In genomic region chr19:1503089-1503924, GRCh38 we compare ENCODE assay signal across 1 cellular context.
TF ChIP-seq lines count a peak whose summit lies in the region.

No MANE protein-coding gene starts in this region.

TF ChIP-seq in IMR-90, 13 proteins besides CTCF, POLR2A, EP300 and RAD21 (continued from another document):
- TF ChIP-seq RFX5 (IDR thresholded peaks at IDR 0.05; ENCODE audit: low read depth, low read length) = no peak
- TF ChIP-seq, protein P1, sequence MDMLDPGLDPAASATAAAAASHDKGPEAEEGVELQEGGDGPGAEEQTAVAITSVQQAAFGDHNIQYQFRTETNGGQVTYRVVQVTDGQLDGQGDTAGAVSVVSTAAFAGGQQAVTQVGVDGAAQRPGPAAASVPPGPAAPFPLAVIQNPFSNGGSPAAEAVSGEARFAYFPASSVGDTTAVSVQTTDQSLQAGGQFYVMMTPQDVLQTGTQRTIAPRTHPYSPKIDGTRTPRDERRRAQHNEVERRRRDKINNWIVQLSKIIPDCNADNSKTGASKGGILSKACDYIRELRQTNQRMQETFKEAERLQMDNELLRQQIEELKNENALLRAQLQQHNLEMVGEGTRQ (IDR thresholded peaks at IDR 0.05; ENCODE audit: low read depth, low read length) = peak; percentile 72
- no peak for TF ChIP-seq BHLHE40 (IDR thresholded peaks at IDR 0.05; ENCODE audit: low read depth, low read length)
- TF ChIP-seq CHD1 (IDR thresholded peaks at IDR 0.05; ENCODE audit: low read depth, low read length) = no peak
- no peak for TF ChIP-seq SMC3 (IDR thresholded peaks at IDR 0.05; ENCODE audit: low read depth, low read length)
